Comparison of ENCODE assay signal across 1 cellular context in genomic region chr19:17512574-17512939, GRCh38.
A peak's percentile ranks its signal among the peaks of the same experiment; 100 is the strongest.
TF ChIP-seq lines count a peak whose summit lies in the region.

No MANE protein-coding gene starts in this region.

TF ChIP-seq in K562, 482 proteins besides CTCF, POLR2A, EP300 and RAD21:
- no peak for TF ChIP-seq CREB3 (tag; conservative IDR thresholded peaks at IDR 0.05; ENCODE audit: low read depth)
- no peak for TF ChIP-seq SUPT5H (IDR thresholded peaks at IDR 0.05)
- TF ChIP-seq XRCC5 (IDR thresholded peaks at IDR 0.05; ENCODE audit: low read depth, low read length) = no peak
- no peak for TF ChIP-seq DNMT1 (IDR thresholded peaks at IDR 0.05)
- no peak for TF ChIP-seq TCF3 (CRISPR knock-in tag; IDR thresholded peaks at IDR 0.05)
- TF ChIP-seq POLR2AphosphoS2 (IDR thresholded peaks at IDR 0.05; ENCODE audit: low read length) = 0 out of 2 replicates have a peak, but pooled peaks have one; percentile 34
TF ChIP-seq in K562: peak in this region for 1.
